17 cellular contexts compared by ENCODE assay signal in genomic region chr1:58156801-58157200, GRCh38.
"Had no signal": no experiment of that assay in that cellular context is flagged by ENCODE, and none has a peak within 500 bp of the region (broad histone marks: within the 10 kb centered on the region; RNA-seq: fewer than 3 reads in every experiment).

No MANE protein-coding gene starts in this region.

- ATAC-seq: activated CD4-positive, CD25-positive, alpha-beta regulatory T cell treated with anti-CD3 and anti-CD28 coated beads, Interleukin-2, amount 50 U/mL, for 24 hours; activated CD8-positive, alpha-beta T cell treated with anti-CD3 and anti-CD28 coated beads, Interleukin-2, amount 10 ng/mL, durations not matched to agents 7 days and 5 days had no signal

- H3K4me3 ChIP-seq: breast epithelium, PC-9 had no signal

- H3K36me3 ChIP-seq: breast epithelium had no signal

- H3K4me1 ChIP-seq: breast epithelium had no signal

- H3K27me3 ChIP-seq: breast epithelium had no signal

- H2AFZ ChIP-seq: PC-9 had no signal

- H3K9me3 ChIP-seq: breast epithelium had no signal

- DNase-seq: activated CD4-positive, alpha-beta T cell treated with anti-CD3 and anti-CD28 coated beads for 48 hours; activated CD4-positive, alpha-beta T cell treated with anti-CD3 and anti-CD28 coated beads, Interleukin-2, amount 50 U/mL, for 4 hours; activated CD8-positive, alpha-beta memory T cell treated with anti-CD3 and anti-CD28 coated beads, Interleukin-2, amount 50 U/mL, for 48 hours; activated CD8-positive, alpha-beta T cell treated with anti-CD3 and anti-CD28 coated beads, Interleukin-2, amount 10 ng/mL, durations not matched to agents 7 days and 5 days; activated T-cell treated with anti-CD3 and anti-CD28 coated beads, Interleukin-2, amount 50 U/mL, for 1 hour; aorta; caudate nucleus; KBM-7; NCI-H1417 treated with DMSO at 0.1 percent for 48 hours; NCI-H187; NCI-H2227 treated with DMSO at 0.1 percent for 48 hours; NCI-H446 treated with DMSO at 0.1 percent for 48 hours; NCI-H524 treated with DMSO at 0.1 percent for 48 hours; PC-9; SHP77 treated with DMSO at 0.1 percent for 48 hours had no signal

- H3K4me2 ChIP-seq: PC-9 had no signal

- H3K27ac ChIP-seq: breast epithelium, PC-9 had no signal
